In genomic region chr15:33104276-33104675, GRCh38 we compare ENCODE assay signal across 2 cellular contexts.
TF ChIP-seq lines count a peak whose summit lies in the region.

No MANE protein-coding gene starts in this region.

TF ChIP-seq in SK-N-SH, 30 proteins besides CTCF, POLR2A, EP300 and RAD21:
- TF ChIP-seq, protein P1, sequence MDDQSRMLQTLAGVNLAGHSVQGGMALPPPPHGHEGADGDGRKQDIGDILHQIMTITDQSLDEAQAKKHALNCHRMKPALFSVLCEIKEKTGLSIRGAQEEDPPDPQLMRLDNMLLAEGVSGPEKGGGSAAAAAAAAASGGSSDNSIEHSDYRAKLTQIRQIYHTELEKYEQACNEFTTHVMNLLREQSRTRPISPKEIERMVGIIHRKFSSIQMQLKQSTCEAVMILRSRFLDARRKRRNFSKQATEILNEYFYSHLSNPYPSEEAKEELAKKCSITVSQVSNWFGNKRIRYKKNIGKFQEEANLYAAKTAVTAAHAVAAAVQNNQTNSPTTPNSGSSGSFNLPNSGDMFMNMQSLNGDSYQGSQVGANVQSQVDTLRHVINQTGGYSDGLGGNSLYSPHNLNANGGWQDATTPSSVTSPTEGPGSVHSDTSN (IDR thresholded peaks at IDR 0.05) = peak; percentile 98
- TF ChIP-seq MAX (IDR thresholded peaks at IDR 0.05; ENCODE audit: low read depth) (peak; percentile 54), TEAD4 (IDR thresholded peaks at IDR 0.05; ENCODE audit: borderline replicate concordance, insufficient read depth) (peak; percentile 98), JUND (IDR thresholded peaks at IDR 0.05) (peak; percentile 93), ELF1 (IDR thresholded peaks at IDR 0.05) (peak; percentile 45; the same call in 1 of the 2 replicates), SIN3A (IDR thresholded peaks at IDR 0.05; ENCODE audit: borderline replicate concordance, low read depth, low read length) (peak; percentile 71; the same call in 1 of the 2 replicates), NFIC (IDR thresholded peaks at IDR 0.05; ENCODE audit: borderline replicate concordance) (peak; percentile 93), TAF1 (IDR thresholded peaks at IDR 0.05; ENCODE audit: borderline replicate concordance, low read depth, low read length) (peak; percentile 65), USF2 (IDR thresholded peaks at IDR 0.05; ENCODE audit: borderline replicate concordance, low read depth, low read length) (no peak), SMC3 (IDR thresholded peaks at IDR 0.05; ENCODE audit: low read depth, low read length) (no peak), FOSL2 (IDR thresholded peaks at IDR 0.05; ENCODE audit: borderline replicate concordance, low read depth) (peak; percentile 82), TCF12 (IDR thresholded peaks at IDR 0.05) (peak; percentile 97), POLR2AphosphoS5 (IDR thresholded peaks at IDR 0.05; ENCODE audit: low read depth, low read length) (peak; percentile 84; the same call in 1 of the 2 replicates), GATA2 (CRISPR knock-in tag; IDR thresholded peaks at IDR 0.05) (no peak), RFX5 (IDR thresholded peaks at IDR 0.05; ENCODE audit: low read length) (no peak), RXRA (IDR thresholded peaks at IDR 0.05; ENCODE audit: borderline replicate concordance, low read depth) (peak; percentile 93), REST (IDR thresholded peaks at IDR 0.05; ENCODE audit: low read depth, low read length) (peak; percentile 60), YY1 (IDR thresholded peaks at IDR 0.05; ENCODE audit: low read depth) (no peak), MEF2A (IDR thresholded peaks at IDR 0.05; ENCODE audit: borderline replicate concordance, low read depth) (peak; percentile 84; the same call in 1 of the 2 replicates), RCOR1 (IDR thresholded peaks at IDR 0.05; ENCODE audit: low read length) (no peak), ZBTB33 (IDR thresholded peaks at IDR 0.05; ENCODE audit: borderline replicate concordance, low read depth) (peak; percentile 81), FOXM1 (IDR thresholded peaks at IDR 0.05; ENCODE audit: low read depth) (peak; percentile 97), GABPA (IDR thresholded peaks at IDR 0.05; ENCODE audit: low read depth) (peak; percentile 16; the same call in 1 of the 2 replicates)

TF ChIP-seq in endothelial cell of umbilical vein, 7 proteins besides CTCF, POLR2A, EP300 and RAD21:
- TF ChIP-seq JUN (IDR thresholded peaks at IDR 0.05; ENCODE audit: borderline replicate concordance, insufficient read depth, insufficient read length, low read depth) (peak; percentile 30), EZH2 (IDR thresholded peaks at IDR 0.05; ENCODE audit: borderline replicate concordance, low read depth, low read length, severe bottlenecking) (no peak), POLR2AphosphoS5 (IDR thresholded peaks at IDR 0.05; ENCODE audit: insufficient read depth, low read depth, low read length) (no peak), MYC (IDR thresholded peaks at IDR 0.05; ENCODE audit: low read depth, low read length) (no peak), FOS (IDR thresholded peaks at IDR 0.05; ENCODE audit: borderline replicate concordance, insufficient read depth, low read length) (peak; percentile 33), GATA2 (IDR thresholded peaks at IDR 0.05; ENCODE audit: insufficient read depth, insufficient read length, low read depth, low read length) (peak; percentile 85), MAX (IDR thresholded peaks at IDR 0.05; ENCODE audit: insufficient read depth, insufficient read length) (no peak)
